Comparison of ENCODE assay signal across 7 cellular contexts in genomic region chr16:76535-77272, GRCh38. TPM values are rescaled to one million over a fixed set of nuclear protein-coding genes. Genes with fewer than 3 reads are reported as not detected.
A peak's percentile ranks its signal among the peaks of the same experiment; 100 is the strongest.
DNase-seq lines count a peak whose midpoint lies in the region; ATAC-seq and TF ChIP-seq lines count a peak whose summit lies in the region.

No MANE protein-coding gene starts in this region.

- peak overlapping the region; percentile 84 for H3K27ac ChIP-seq in brain microvascular endothelial cell
- peak overlapping the region; percentile 86 for H3K27ac ChIP-seq in layer of hippocampus (ENCODE audit: low read depth, low read length)
- peak overlapping the region; percentile 89 for H3K27ac ChIP-seq in suprapubic skin

- H3K27me3 ChIP-seq in brain microvascular endothelial cell (replicated peaks), result no peaks in the 10 kb centered on the region
- no peaks in the 10 kb centered on the region for H3K27me3 ChIP-seq in layer of hippocampus (ENCODE audit: control insufficient read depth, insufficient read depth, low read length)
- no peaks in the 10 kb centered on the region for H3K27me3 ChIP-seq in suprapubic skin

- in situ Hi-C loops in brain microvascular endothelial cell (cut with HindIII; ENCODE audit: low pct_ligation_motif_present, low sequenced_read_pairs), result no loop called here

- WGBS in suprapubic skin, result 34% methylated on average over 5 of the region's 13 CpGs

- H3K36me3 ChIP-seq in brain microvascular endothelial cell (replicated peaks), result peaks cover 15% of the 10 kb centered on the region
- H3K36me3 ChIP-seq in suprapubic skin, result peaks cover 13% of the 10 kb centered on the region

- H3K4me3 ChIP-seq in GM08714 (ENCODE audit: low read length) (peak overlapping the region; percentile 84; the same call in 1 of the 2 replicates), brain microvascular endothelial cell (ENCODE audit: low read depth, low read length) (peak overlapping the region; percentile 53), suprapubic skin (peak overlapping the region; percentile 61)

- peaks cover 69% of the 10 kb centered on the region for H3K4me1 ChIP-seq in suprapubic skin

- no peak for TF ChIP-seq EP300 in suprapubic skin (IDR thresholded peaks at IDR 0.05)

- no peak for TF ChIP-seq CTCF in brain microvascular endothelial cell (IDR thresholded peaks at IDR 0.05; ENCODE audit: low read depth, low read length, missing control alignments)
- no peak for TF ChIP-seq CTCF in suprapubic skin (IDR thresholded peaks at IDR 0.05)
- TF ChIP-seq CTCF in omental fat pad (IDR thresholded peaks at IDR 0.05), result no peak

- no peak for TF ChIP-seq POLR2A in suprapubic skin (IDR thresholded peaks at IDR 0.05)

- no peaks in the 10 kb centered on the region for H3K9me3 ChIP-seq in suprapubic skin

- DNase-seq in NAMALWA (ENCODE audit: low spot score) (peak; percentile 26), brain microvascular endothelial cell (peak; percentile 83), suprapubic skin (ENCODE audit: low spot score in 2 of 2) (peak in 1 of 2 donors; percentile 92), omental fat pad (ENCODE audit: low spot score) (no peak), NCI-H2171 (lab: John Stamatoyannopoulos, UW) (no peak)

- ATAC-seq in omental fat pad (ENCODE audit: low FRiP score), result no peak

RNA-seq across cellular contexts. Expression of gene MPG, which starts 1.3 kb away (rescaled TPM):
- total RNA-seq in suprapubic skin (10 to 100 TPM; 46.8 to 94.4 (median 70.9) TPM), omental fat pad (100 to 1,000 TPM in 1 of 4 donors, 10 to 100 TPM in 3; 49.1 to 107 (median 87.2) TPM)

RNA-seq across cellular contexts. Expression of gene RHBDF1, which starts 4.3 kb away (rescaled TPM):
- 100 to 1,000 TPM in 1 of 4 donors, 10 to 100 TPM in 3; 32.1 to 107 (median 41.2) TPM for total RNA-seq in suprapubic skin
- 10 to 100 TPM; 17.7 to 66.8 (median 18.8) TPM for total RNA-seq in omental fat pad

RNA-seq across cellular contexts. Expression of gene SNRNP25, which starts 23.1 kb away (rescaled TPM):
- 10 to 100 TPM in 2 of 4 donors, 1 to 10 TPM in 2; 9.5 to 21.7 (median 13.9) TPM for total RNA-seq in suprapubic skin
- total RNA-seq in omental fat pad, result 10 to 100 TPM; 14.1 to 20.3 (median 17.6) TPM

RNA-seq across cellular contexts. Expression of gene POLR3K, which starts 23.3 kb away (rescaled TPM):
- total RNA-seq in suprapubic skin (1 to 10 TPM; 2.0 to 2.8 (median 2.7) TPM), omental fat pad (1 to 10 TPM; 3.4 to 6.3 (median 4.1) TPM)

Comparison
In these comparisons a context has a peak if more than half of its experiments do, and no peak if none do; other contexts are left out.
1. DNase-seq: peak in NAMALWA (single experiment) and brain microvascular endothelial cell (single experiment); none in omental fat pad (single experiment) and NCI-H2171 (single experiment).
2. Peak in every context shown above with its lines, with median percentiles within 50 percentile points of each other: H3K4me3 ChIP-seq and H3K27ac ChIP-seq.